ENCODE assay signal across 12 cellular contexts in the genomic region with DNA sequence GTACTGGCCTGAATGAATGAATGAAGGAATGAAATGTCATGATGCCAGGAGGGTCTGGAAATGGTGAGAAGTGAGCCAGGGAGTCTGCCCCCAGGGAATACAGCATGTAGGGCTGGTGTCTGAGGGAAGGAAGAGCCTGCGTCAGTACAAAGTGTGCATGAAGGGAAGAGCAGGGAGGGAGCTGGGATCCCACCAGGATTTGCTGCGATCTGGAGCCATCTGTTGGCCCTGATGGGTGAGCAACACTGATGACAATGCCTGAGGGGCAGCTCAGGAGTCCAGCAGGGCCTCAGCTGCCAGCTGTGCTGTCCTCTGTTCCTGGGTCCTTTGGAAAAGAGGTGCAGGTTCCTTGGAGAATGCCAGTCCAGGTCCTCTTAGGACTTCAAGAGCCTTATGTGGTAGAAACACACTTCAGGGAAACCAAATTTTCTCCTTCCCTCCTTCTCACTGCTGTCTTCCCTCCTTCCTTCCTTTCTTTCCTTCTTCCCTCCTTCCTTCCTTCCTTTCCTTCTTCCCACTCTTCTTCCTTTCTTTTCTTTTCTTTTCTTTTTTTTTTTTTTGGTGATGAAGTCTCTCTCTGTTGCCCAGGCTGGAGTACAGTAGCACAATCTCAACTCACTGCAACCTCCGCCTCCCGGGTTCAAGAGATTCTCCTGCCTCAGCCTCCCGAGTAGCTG. TPM values are rescaled to one million over a fixed set of nuclear protein-coding genes. Genes with fewer than 3 reads are reported as not detected.
DNase-seq lines count a peak whose midpoint lies in the region; ATAC-seq and TF ChIP-seq lines count a peak whose summit lies in the region.
"Had no signal": no experiment of that assay in that cellular context is flagged by ENCODE, and none has a peak within 500 bp of the region (broad histone marks: within the 10 kb centered on the region; RNA-seq: fewer than 3 reads in every experiment).

No MANE protein-coding gene starts in this region.

- TF ChIP-seq CTCF in NB4 (IDR thresholded peaks at IDR 0.05; ENCODE audit: low read depth, low read length) (peak; percentile 13), brain microvascular endothelial cell (IDR thresholded peaks at IDR 0.05; ENCODE audit: low read depth, low read length, missing control alignments) (peak; percentile 69), gastrocnemius medialis (IDR thresholded peaks at IDR 0.05 in 4 of 5, conservative IDR thresholded peaks at IDR 0.05 in 1 of 5) (no peak)

- no peaks in the 10 kb centered on the region for H3K9me3 ChIP-seq in gastrocnemius medialis
- H3K9me3 ChIP-seq: uterus had no signal

- H3K27me3 ChIP-seq in brain microvascular endothelial cell (replicated peaks) (no peaks in the 10 kb centered on the region), gastrocnemius medialis (no peaks in the 10 kb centered on the region)
- H3K27me3 ChIP-seq: uterus had no signal

- intact Hi-C loops in gastrocnemius medialis (cut with DNase I; ENCODE audit: low total_unique reads), result no loop called here

- no peak for TF ChIP-seq POLR2A in NB4 (IDR thresholded peaks at IDR 0.05; ENCODE audit: extremely low read depth, insufficient read length)
- TF ChIP-seq POLR2A in gastrocnemius medialis (IDR thresholded peaks at IDR 0.05), result no peak

- H3K36me3 ChIP-seq in brain microvascular endothelial cell (replicated peaks) (no peaks in the 10 kb centered on the region), gastrocnemius medialis (no peaks in the 10 kb centered on the region)
- H3K36me3 ChIP-seq: uterus had no signal

- H3K27ac ChIP-seq in brain microvascular endothelial cell (no peak overlapping the region), gastrocnemius medialis (no peak overlapping the region)
- H3K27ac ChIP-seq: uterus had no signal

- no peaks in the 10 kb centered on the region for H3K4me1 ChIP-seq in gastrocnemius medialis
- H3K4me1 ChIP-seq: uterus had no signal

- in situ Hi-C loops in brain microvascular endothelial cell (cut with HindIII; ENCODE audit: low pct_ligation_motif_present, low sequenced_read_pairs), result no loop called here
- in situ Hi-C loops in gastrocnemius medialis (cut with MboI; ENCODE audit: low sequenced_read_pairs in 4 of 4), result loop anchor here in 1 of 4 donors (10.0 kb wide), 1 partner anchor 81 kb away; no protein-coding TSS in a partner anchor

- ATAC-seq in gastrocnemius medialis, result no peak

- DNase-seq in DMS114 treated with DMSO at 0.1 percent for 48 hours (lab: John Stamatoyannopoulos, UW; ENCODE audit: unreplicated experiment), result peak; percentile 8
- peak; percentile 49 for DNase-seq in NB4 (ENCODE audit: low read depth)
- peak; percentile 59 for DNase-seq in brain microvascular endothelial cell
- DNase-seq in medulla oblongata (ENCODE audit: extremely low spot score), result peak; percentile 59
- no peak for DNase-seq in NCI-H446 treated with DMSO at 0.1 percent for 48 hours (lab: John Stamatoyannopoulos, UW)
- DNase-seq in NCI-H774 (lab: John Stamatoyannopoulos, UW), result no peak
- DNase-seq in gastrocnemius medialis, result no peak
- DNase-seq in activated naive CD4-positive, alpha-beta T cell treated with Interleukin-2 at 50 U/mL for 16 hours, result no peak
- DNase-seq: activated CD4-positive, alpha-beta T cell treated with anti-CD3 and anti-CD28 coated beads for 48 hours; activated effector memory CD4-positive, alpha-beta T cell treated with Interleukin-2 at 50 U/mL for 16 hours; NCI-H187 had no signal

- H3K4me3 ChIP-seq in NB4 (ENCODE audit: low read depth, low read length) (no peak overlapping the region), brain microvascular endothelial cell (ENCODE audit: low read depth, low read length) (no peak overlapping the region), gastrocnemius medialis (no peak overlapping the region)
- H3K4me3 ChIP-seq: uterus had no signal

RNA-seq across cellular contexts. Expression of a gene that starts 11.5 kb away (rescaled TPM):
- not detected for total RNA-seq in gastrocnemius medialis

RNA-seq across cellular contexts. Expression of a gene that starts 30.9 kb away (rescaled TPM):
- total RNA-seq in gastrocnemius medialis, result 10 to 100 TPM in 1 of 4 donors, 1 to 10 TPM in 3; 1.4 to 17.9 (median 6.5) TPM
- total RNA-seq: uterus had no signal

RNA-seq across cellular contexts. Expression of a gene that starts 54.9 kb away (rescaled TPM):
- total RNA-seq in gastrocnemius medialis, result under 1 TPM in 3 of 4 donors, not detected in 1; 0.05 to 0.41 (median 0.38) TPM

Comparison
In these comparisons a context has a peak if more than half of its experiments do, and no peak if none do; other contexts are left out.
1. DNase-seq: peak in DMS114 treated with DMSO at 0.1 percent for 48 hours (single experiment), NB4 (single experiment), brain microvascular endothelial cell (single experiment) and medulla oblongata (single experiment); none in NCI-H446 treated with DMSO at 0.1 percent for 48 hours (single experiment), NCI-H774 (single experiment), gastrocnemius medialis (0 of 2) and activated naive CD4-positive, alpha-beta T cell treated with Interleukin-2 at 50 U/mL for 16 hours (single experiment).
2. CTCF ChIP-seq: peak in NB4 (single experiment) and brain microvascular endothelial cell (single experiment); none in gastrocnemius medialis (0 of 5).